Comparison of ENCODE assay signal across 1 cellular context in genomic region chr5:176996780-176997179, GRCh38.
TF ChIP-seq lines count a peak whose summit lies in the region.

No MANE protein-coding gene starts in this region.

TF ChIP-seq in IMR-90, 13 proteins besides CTCF, POLR2A, EP300 and RAD21:
- no peak for TF ChIP-seq NFE2L2 (IDR thresholded peaks at IDR 0.05; ENCODE audit: low read depth, low read length)
- TF ChIP-seq USF2 (IDR thresholded peaks at IDR 0.05; ENCODE audit: low read depth, low read length), result no peak
- TF ChIP-seq CEBPB (IDR thresholded peaks at IDR 0.05; ENCODE audit: low read depth, low read length), result no peak
- TF ChIP-seq RFX5 (IDR thresholded peaks at IDR 0.05; ENCODE audit: low read depth, low read length), result no peak
- no peak for TF ChIP-seq MAZ (IDR thresholded peaks at IDR 0.05; ENCODE audit: borderline replicate concordance, low read depth, low read length)
- no peak for TF ChIP-seq FOS (IDR thresholded peaks at IDR 0.05; ENCODE audit: low read depth, low read length)
- TF ChIP-seq RCOR1 (IDR thresholded peaks at IDR 0.05; ENCODE audit: insufficient replicate concordance, low read length), result no peak
- no peak for TF ChIP-seq BHLHE40 (IDR thresholded peaks at IDR 0.05; ENCODE audit: low read depth, low read length)
- TF ChIP-seq CHD1 (IDR thresholded peaks at IDR 0.05; ENCODE audit: low read depth, low read length), result no peak
- TF ChIP-seq ELK1 (IDR thresholded peaks at IDR 0.05; ENCODE audit: borderline replicate concordance, low read depth, low read length), result no peak
- no peak for TF ChIP-seq MAFK (IDR thresholded peaks at IDR 0.05; ENCODE audit: low read depth, low read length)
- no peak for TF ChIP-seq MXI1 (IDR thresholded peaks at IDR 0.05; ENCODE audit: borderline replicate concordance, low read depth, low read length)
- no peak for TF ChIP-seq SMC3 (IDR thresholded peaks at IDR 0.05; ENCODE audit: low read depth, low read length)
